In the genomic region with DNA sequence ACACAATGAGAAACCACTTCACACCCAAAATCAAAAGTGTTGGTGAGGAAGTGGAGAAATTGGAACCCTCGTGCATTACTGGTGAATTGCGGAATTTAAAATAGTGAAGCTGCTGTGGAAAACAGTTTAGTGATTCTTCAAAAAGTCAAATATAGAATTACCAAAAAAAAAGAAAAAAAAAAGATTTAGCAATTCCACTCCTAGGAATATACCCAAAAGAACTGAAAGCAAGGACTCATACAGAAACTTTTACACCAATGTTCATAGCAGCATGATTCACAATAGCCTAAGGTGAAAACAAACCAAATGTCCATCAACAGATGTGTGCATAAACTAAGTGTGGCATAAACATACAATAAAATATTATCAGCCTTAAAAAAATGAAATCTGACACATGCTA, we compare ENCODE assay signal across 23 cellular contexts.
"Had no signal": no experiment of that assay in that cellular context is flagged by ENCODE, and none has a peak within 500 bp of the region (broad histone marks: within the 10 kb centered on the region; RNA-seq: fewer than 3 reads in every experiment).

No MANE protein-coding gene starts in this region.

- ATAC-seq: left colon; left lung; lower lobe of right lung; natural killer cell treated with Interleukin-12 subunit alpha and Interleukin-12 subunit beta and Interleukin-15 and Interleukin-18, amount 100 ng/mL, for 72 hours; right lobe of liver; stimulated activated naive B cell treated with anti-CD40 and anti-IgM and Interleukin-4, amounts not matched to agents 10 μg/mL and 1 μg/mL and 100 μg/mL, for 72 hours; stimulated activated naive CD8-positive, alpha-beta T cell treated with anti-CD3 and anti-CD28 coated beads, Interleukin-15, Interleukin-2, amounts not matched to agents 100 U/mL and 50 U/mL, for 24 hours; upper lobe of right lung had no signal

- H3K36me3 ChIP-seq: left lung, lower lobe of right lung, ovary, right atrium auricular region, right lobe of liver, stomach, thyroid gland, transverse colon, upper lobe of right lung had no signal

- H3K27me3 ChIP-seq: left lung, ovary, right atrium auricular region, right lobe of liver, stomach, testis, thyroid gland, transverse colon, upper lobe of right lung had no signal

- H3K9me3 Mint-ChIP-seq: stimulated activated naive B cell treated with anti-CD40 and anti-IgM and Interleukin-4, amounts not matched to agents 10 μg/mL and 1 μg/mL and 100 μg/mL, for 72 hours had no signal

- H3K36me3 Mint-ChIP-seq: immature natural killer cell; natural killer cell treated with Interleukin-12 subunit alpha and Interleukin-12 subunit beta and Interleukin-15 and Interleukin-18, amount 100 ng/mL, for 72 hours; stimulated activated naive B cell treated with anti-CD40 and anti-IgM and Interleukin-4, amounts not matched to agents 10 μg/mL and 1 μg/mL and 100 μg/mL, for 72 hours had no signal

- H3K27ac ChIP-seq: left lung, lower lobe of right lung, ovary, right atrium auricular region, right lobe of liver, stomach, testis, thyroid gland, transverse colon, upper lobe of right lung had no signal

- H3K4me1 ChIP-seq: left lung, lower lobe of right lung, right atrium auricular region, right lobe of liver, stomach, testis, thyroid gland, transverse colon, upper lobe of right lung had no signal

- H3K4me1 Mint-ChIP-seq: immature natural killer cell; stimulated activated naive B cell treated with anti-CD40 and anti-IgM and Interleukin-4, amounts not matched to agents 10 μg/mL and 1 μg/mL and 100 μg/mL, for 72 hours had no signal

- H3K4me3 Mint-ChIP-seq: immature natural killer cell; natural killer cell treated with Interleukin-12 subunit alpha and Interleukin-12 subunit beta and Interleukin-15 and Interleukin-18, amount 100 ng/mL, for 72 hours; stimulated activated naive B cell treated with anti-CD40 and anti-IgM and Interleukin-4, amounts not matched to agents 10 μg/mL and 1 μg/mL and 100 μg/mL, for 72 hours had no signal

- H3K9me3 ChIP-seq: left lung, lower lobe of right lung, ovary, right atrium auricular region, right lobe of liver, stomach, testis, thyroid gland, transverse colon, upper lobe of right lung had no signal

- H3K27ac Mint-ChIP-seq: immature natural killer cell; natural killer cell treated with Interleukin-12 subunit alpha and Interleukin-12 subunit beta and Interleukin-15 and Interleukin-18, amount 100 ng/mL, for 72 hours; progenitor cell of endocrine pancreas; stimulated activated naive B cell treated with anti-CD40 and anti-IgM and Interleukin-4, amounts not matched to agents 10 μg/mL and 1 μg/mL and 100 μg/mL, for 72 hours had no signal

- H3K27me3 Mint-ChIP-seq: natural killer cell treated with Interleukin-12 subunit alpha and Interleukin-12 subunit beta and Interleukin-15 and Interleukin-18, amount 100 ng/mL, for 72 hours; progenitor cell of endocrine pancreas had no signal

- H3K4me3 ChIP-seq: left lung, lower lobe of right lung, ovary, right atrium auricular region, right lobe of liver, stomach, testis, thyroid gland, transverse colon, upper lobe of right lung had no signal

- DNase-seq: hypothalamus; immature natural killer cell; kidney; left colon; left lung; lower lobe of right lung; mesenchymal stem cell; ovary; right lobe of liver; stimulated activated CD4-positive, alpha-beta T cell treated with anti-CD3 and anti-CD28 coated beads, Interleukin-12 subunit alpha, Interleukin-12 subunit beta, amount 100 ng/mL, for 4 hours; stimulated activated CD4-positive, alpha-beta T cell treated with anti-CD3 and anti-CD28 coated beads, Interleukin-15, amount 100 ng/mL, for 24 hours; stimulated activated CD4-positive, alpha-beta T cell treated with anti-CD3 and anti-CD28 coated beads, Interleukin-2, amount 100 ng/mL, for 24 hours; stimulated activated CD4-positive, alpha-beta T cell treated with anti-CD3 and anti-CD28 coated beads, Interleukin-4, amount 100 ng/mL, for 1 hour; stimulated activated naive B cell treated with anti-CD40 and anti-IgM and Interleukin-4, amounts not matched to agents 10 μg/mL and 1 μg/mL and 100 μg/mL, for 72 hours; stimulated activated naive CD8-positive, alpha-beta T cell treated with anti-CD3 and anti-CD28 coated beads, Interleukin-15, Interleukin-2, amounts not matched to agents 100 U/mL and 50 U/mL, for 24 hours; stomach; testis; thyroid gland; transverse colon; upper lobe of right lung had no signal
